8 cellular contexts compared by ENCODE assay signal in genomic region chr18:47929681-47930085, GRCh38. TPM values are rescaled to one million over a fixed set of nuclear protein-coding genes. Genes with fewer than 3 reads are reported as not detected.
DNase-seq lines count a peak whose midpoint lies in the region; TF ChIP-seq lines count a peak whose summit lies in the region.

No MANE protein-coding gene starts in this region.

- H3K18ac ChIP-seq in mesenchymal stem cell (ENCODE audit: low read depth in 1 of 2, low read length in 2 of 2): peak overlapping the region; percentile 86 to 95

- H3K9me3 ChIP-seq in mesenchymal stem cell (ENCODE audit: control insufficient read depth, low read length) (no peaks in the 10 kb centered on the region), uterus (no peaks in the 10 kb centered on the region)

- H2BK5ac ChIP-seq in mesenchymal stem cell (ENCODE audit: low read depth, low read length, poor library complexity, severe bottlenecking): peak overlapping the region; percentile 54

- peak overlapping the region; percentile 70 for H4K91ac ChIP-seq in mesenchymal stem cell (ENCODE audit: low read length)

- TF ChIP-seq CTCF in coronary artery (IDR thresholded peaks at IDR 0.05) (no peak), uterus (IDR thresholded peaks at IDR 0.05) (no peak)

- no peak overlapping the region for H2BK120ac ChIP-seq in mesenchymal stem cell (ENCODE audit: low read depth, low read length)

- intact Hi-C loops in uterus (cut with DNase I; ENCODE audit: low total_unique reads): no loop called here

- peak overlapping the region; percentile 57 to 88 for H3K4ac ChIP-seq in mesenchymal stem cell (ENCODE audit: low read depth in 1 of 2, low read length in 2 of 2)

- peak overlapping the region; percentile 96 to 99 for H3K14ac ChIP-seq in mesenchymal stem cell (ENCODE audit: low read length in 2 of 2)

- H3K4me1 ChIP-seq in mesenchymal stem cell (ENCODE audit: control insufficient read depth, insufficient read depth, low read depth, low read length): peaks cover 1% of the 10 kb centered on the region
- peaks cover 0 to 8% of the 10 kb centered on the region in 2 donors for H3K4me1 ChIP-seq in uterus

- no peak for TF ChIP-seq POLR2A in uterus (IDR thresholded peaks at IDR 0.05)

- peak overlapping the region; percentile 81 for H2AFZ ChIP-seq in mesenchymal stem cell (ENCODE audit: low read depth, low read length)

- H3K27me3 ChIP-seq in mesenchymal stem cell (ENCODE audit: control insufficient read depth in 1 of 2, insufficient read depth in 1 of 2, low read length in 2 of 2) (no peaks in the 10 kb centered on the region), uterus (no peaks in the 10 kb centered on the region)

- no peak overlapping the region for H4K8ac ChIP-seq in mesenchymal stem cell (ENCODE audit: low read length)

- 0% methylated on average over 7 of the region's 10 CpGs for WGBS in mesenchymal stem cell

- H3K36me3 ChIP-seq in mesenchymal stem cell (ENCODE audit: control insufficient read depth in 1 of 2, insufficient read depth in 2 of 2, low read depth in 1 of 2, low read length in 2 of 2) (no peaks in the 10 kb centered on the region), uterus (no peaks in the 10 kb centered on the region)

- H3K27ac ChIP-seq in coronary artery (peak overlapping the region; percentile 92 to 99), mesenchymal stem cell (ENCODE audit: low read length, poor library complexity, severe bottlenecking) (peak overlapping the region; percentile 57), uterus (peak overlapping the region; percentile 95 to 99)

- H2BK15ac ChIP-seq in mesenchymal stem cell (ENCODE audit: low read depth, poor library complexity, severe bottlenecking): no peak overlapping the region

- H3K79me1 ChIP-seq in mesenchymal stem cell (replicated peaks; ENCODE audit: low read length, poor library complexity, severe bottlenecking): no peaks in the 10 kb centered on the region

- peak overlapping the region in 1 of 2 experiments; percentile 93 for H3K23ac ChIP-seq in mesenchymal stem cell (ENCODE audit: low read length in 2 of 2)

- peak overlapping the region; percentile 28 for H2AK5ac ChIP-seq in mesenchymal stem cell (ENCODE audit: low read length, severe bottlenecking)

- no peak overlapping the region for H2BK12ac ChIP-seq in mesenchymal stem cell (ENCODE audit: low read length in 2 of 2)

- H3K4me3 ChIP-seq in coronary artery (peak overlapping the region; percentile 90), mesenchymal stem cell (ENCODE audit: insufficient read depth in 1 of 2, low read depth in 1 of 2, low read length in 2 of 2) (peak overlapping the region; percentile 95 to 98), uterus (peak overlapping the region; percentile 72 to 92)

- peak overlapping the region; percentile 97 for H3K9ac ChIP-seq in mesenchymal stem cell (ENCODE audit: low read length)

- H3K4me2 ChIP-seq in mesenchymal stem cell (ENCODE audit: low read length, poor library complexity, severe bottlenecking): peak overlapping the region; percentile 9

- DNase-seq in NCI-H510A treated with DMSO at 0.1 percent for 48 hours (lab: John Stamatoyannopoulos, UW) (peak; percentile 20), NCI-H510A (lab: John Stamatoyannopoulos, UW) (no peak), NCI-H226 (peak; percentile 21), coronary artery (ENCODE audit: low spot score) (no peak), mesenchymal stem cell (peak; percentile 82), uterus (no peak), T-helper 9 cell (no peak), islet precursor cell (no peak)

RNA-seq across cellular contexts. Expression of gene SMAD2, which starts 0.8 kb away (rescaled TPM):
- 62.4 TPM for polyA plus RNA-seq in mesenchymal stem cell (2013, experiment 1 of 2)
- polyA plus RNA-seq in mesenchymal stem cell (2013, experiment 2 of 2): 63.0 TPM
- 100 to 1,000 TPM; 107 to 237 (median 142) TPM for total RNA-seq in uterus

Comparison
In these comparisons a context has a peak if more than half of its experiments do, and no peak if none do; other contexts are left out.
1. DNase-seq: peak in NCI-H510A treated with DMSO at 0.1 percent for 48 hours (single experiment), NCI-H226 (single experiment) and mesenchymal stem cell (single experiment); none in NCI-H510A (single experiment), coronary artery (single experiment), uterus (0 of 2), T-helper 9 cell (single experiment) and islet precursor cell (single experiment).
2. Peak in every context shown above with its lines, with median percentiles within 50 percentile points of each other: H3K27ac ChIP-seq and H3K4me3 ChIP-seq.